ENCODE assay signal across 16 cellular contexts in genomic region chr18:63272638-63273037, GRCh38. TPM values are rescaled to one million over a fixed set of nuclear protein-coding genes. Genes with fewer than 3 reads are reported as not detected.
DNase-seq lines count a peak whose midpoint lies in the region; ATAC-seq and TF ChIP-seq lines count a peak whose summit lies in the region.
"Had no signal": no experiment of that assay in that cellular context is flagged by ENCODE, and none has a peak within 500 bp of the region (broad histone marks: within the 10 kb centered on the region; RNA-seq: fewer than 3 reads in every experiment).

No MANE protein-coding gene starts in this region.

- H3K4me1 Mint-ChIP-seq in naive B cell, result peaks cover 39 to 89% (median 65%) of the 10 kb centered on the region in 3 donors
- peaks cover 65% of the 10 kb centered on the region for H3K4me1 Mint-ChIP-seq in stimulated activated memory B cell treated with anti-CD40 and anti-IgM and Interleukin-4, amounts not matched to agents 10 μg/mL and 1 μg/mL and 100 μg/mL, for 72 hours

- H3K27ac ChIP-seq in Karpas-422 (ENCODE audit: low read length), result peak overlapping the region; percentile 13; the same call in 1 of the 2 replicates
- H3K27ac ChIP-seq: GM23248 had no signal

- H3K4me3 ChIP-seq in BE2C (ENCODE audit: low read depth, low read length), result peak overlapping the region; percentile 35
- no peak overlapping the region for H3K4me3 ChIP-seq in Karpas-422 (ENCODE audit: low read length)
- H3K4me3 ChIP-seq: GM23248, K562 had no signal

- peaks cover 0 to 11% of the 10 kb centered on the region in 2 donors for H3K36me3 Mint-ChIP-seq in naive B cell
- H3K36me3 Mint-ChIP-seq in stimulated activated memory B cell treated with anti-CD40 and anti-IgM and Interleukin-4, amounts not matched to agents 10 μg/mL and 1 μg/mL and 100 μg/mL, for 72 hours, result peaks cover 14% of the 10 kb centered on the region
- H3K36me3 Mint-ChIP-seq: CD14-positive monocyte had no signal

- H4K20me1 ChIP-seq in Karpas-422 (ENCODE audit: insufficient read depth, low read depth, low read length), result peaks cover 14% of the 10 kb centered on the region

- H3K79me2 ChIP-seq in Karpas-422 (ENCODE audit: low read length), result peaks cover 97% of the 10 kb centered on the region

- peak overlapping the region in 2 of 8 donors; percentile 51 to 52 for H3K4me3 Mint-ChIP-seq in naive B cell
- H3K4me3 Mint-ChIP-seq in stimulated activated memory B cell treated with anti-CD40 and anti-IgM and Interleukin-4, amounts not matched to agents 10 μg/mL and 1 μg/mL and 100 μg/mL, for 72 hours, result no peak overlapping the region
- H3K4me3 Mint-ChIP-seq: CD14-positive monocyte had no signal

- H3K36me3 ChIP-seq in BE2C, result no peaks in the 10 kb centered on the region
- peaks cover 9% of the 10 kb centered on the region; the same call in 1 of the 2 replicates for H3K36me3 ChIP-seq in Karpas-422 (ENCODE audit: insufficient read depth, low read length)

- H3K9me3 Mint-ChIP-seq in naive B cell, result no peaks in the 10 kb centered on the region
- no peaks in the 10 kb centered on the region for H3K9me3 Mint-ChIP-seq in stimulated activated memory B cell treated with anti-CD40 and anti-IgM and Interleukin-4, amounts not matched to agents 10 μg/mL and 1 μg/mL and 100 μg/mL, for 72 hours
- H3K9me3 Mint-ChIP-seq: CD14-positive monocyte had no signal

- no peak overlapping the region for H3K9ac ChIP-seq in Karpas-422 (ENCODE audit: low read length)
- H3K9ac ChIP-seq: GM23248 had no signal

- no peak for TF ChIP-seq CTCF in BE2C (IDR thresholded peaks at IDR 0.05; ENCODE audit: low read depth, low read length)

- H3K9me2 ChIP-seq in Karpas-422 (replicated peaks; ENCODE audit: insufficient read depth, low read length), result no peaks in the 10 kb centered on the region

- DNase-seq in BE2C (no peak), Karpas-422 (no peak), naive B cell (no peak)
- DNase-seq in stimulated activated CD4-positive, alpha-beta T cell treated with anti-CD3 and anti-CD28 coated beads, Interleukin-4, amount 100 ng/mL, for 4 hours, result no peak
- DNase-seq: NCI-H187 treated with DMSO at 0.1 percent for 48 hours; NK-92 treated with Interleukin-12 subunit alpha and Interleukin-12 subunit beta, amount 100 ng/mL, for 24 hours; RPMI8226; SIG-M5 had no signal

- H3K9me3 ChIP-seq in BE2C (no peaks in the 10 kb centered on the region), Karpas-422 (ENCODE audit: low read length) (no peaks in the 10 kb centered on the region)

- no peak overlapping the region for H2AFZ ChIP-seq in Karpas-422 (ENCODE audit: low read length)
- H2AFZ ChIP-seq: GM23248 had no signal

- ATAC-seq in naive B cell (ENCODE audit: low read depth in 2 of 2), result no peak
- ATAC-seq in stimulated activated memory B cell treated with anti-CD40 and anti-IgM and Interleukin-4, amounts not matched to agents 10 μg/mL and 1 μg/mL and 100 μg/mL, for 72 hours, result no peak
- ATAC-seq in GM18511 (IDR thresholded peaks at IDR 0.05; ENCODE audit: unreplicated experiment), result no peak
- ATAC-seq in GM18502 (IDR thresholded peaks at IDR 0.05; ENCODE audit: poor library complexity, unreplicated experiment), result no peak
- no peak for ATAC-seq in GM19395 (IDR thresholded peaks at IDR 0.05; ENCODE audit: unreplicated experiment)
- ATAC-seq: HCT116, K562 had no signal

- no peaks in the 10 kb centered on the region for H3K27me3 ChIP-seq in BE2C
- no peaks in the 10 kb centered on the region for H3K27me3 ChIP-seq in Karpas-422 (ENCODE audit: low read length)

- no peaks in the 10 kb centered on the region for H3K27me3 Mint-ChIP-seq in naive B cell
- no peaks in the 10 kb centered on the region for H3K27me3 Mint-ChIP-seq in stimulated activated memory B cell treated with anti-CD40 and anti-IgM and Interleukin-4, amounts not matched to agents 10 μg/mL and 1 μg/mL and 100 μg/mL, for 72 hours

- H3K27ac Mint-ChIP-seq in naive B cell, result peak overlapping the region; percentile 59 to 93 (median 68)
- H3K27ac Mint-ChIP-seq in stimulated activated memory B cell treated with anti-CD40 and anti-IgM and Interleukin-4, amounts not matched to agents 10 μg/mL and 1 μg/mL and 100 μg/mL, for 72 hours, result peak overlapping the region; percentile 39

- peaks cover 7% of the 10 kb centered on the region for H3K4me1 ChIP-seq in BE2C
- peaks cover 9% of the 10 kb centered on the region; the same call in 1 of the 2 replicates for H3K4me1 ChIP-seq in Karpas-422 (ENCODE audit: low read length)

- H3K4me2 ChIP-seq in Karpas-422 (ENCODE audit: low read depth, low read length, poor library complexity, severe bottlenecking), result no peak overlapping the region

RNA-seq across cellular contexts. Expression of gene BCL2, which starts 46.9 kb away (rescaled TPM):
- 15.4 TPM for polyA plus RNA-seq in BE2C (2012; ENCODE audit: insufficient read depth, insufficient read length, low read depth)
- 263 and 271 TPM in 2 replicates for total RNA-seq in Karpas-422 (2014; rRNA removed; shearing (Covaris generic); ENCODE audit: low replicate concordance)
- 10 to 100 TPM; 11.8 to 43.0 (median 30.1) TPM for polyA plus RNA-seq in naive B cell (ENCODE audit: low read depth in 6 of 6)
